In genomic region chr9:2014148-2014547, GRCh38 we compare ENCODE assay signal across 8 cellular contexts. TPM values are rescaled to one million over a fixed set of nuclear protein-coding genes. Genes with fewer than 3 reads are reported as not detected.
DNase-seq lines count a peak whose midpoint lies in the region; ATAC-seq, FAIRE-seq and TF ChIP-seq lines count a peak whose summit lies in the region.

No MANE protein-coding gene starts in this region.

- peaks cover 22% of the 10 kb centered on the region for H3K4me1 ChIP-seq in DOHH2 (ENCODE audit: control insufficient read depth, low read length)
- peaks cover 15% of the 10 kb centered on the region for H3K4me1 ChIP-seq in PC-3 (ENCODE audit: insufficient read depth, low read length)
- peaks cover 19% of the 10 kb centered on the region for H3K4me1 ChIP-seq in endothelial cell of umbilical vein (ENCODE audit: control insufficient read depth, extremely low read depth, insufficient read depth, low read length)
- H3K4me1 ChIP-seq in ovary (ENCODE audit: insufficient read depth), result peaks cover 2% of the 10 kb centered on the region

- H3K4me3 ChIP-seq in DOHH2 (ENCODE audit: low read length) (peak overlapping the region; percentile 85), PC-3 (ENCODE audit: low read length) (peak overlapping the region; percentile 84), endothelial cell of umbilical vein (replicated peaks in 1 of 3; ENCODE audit: insufficient read depth in 1 of 3, low read depth in 1 of 3, low read length in 3 of 3) (peak overlapping the region; percentile 29 to 86 (median 86)), ovary (peak overlapping the region; percentile 69), lower leg skin (ENCODE audit: low read depth, poor library complexity, severe bottlenecking) (no peak overlapping the region)

- ATAC-seq in PC-3 (no peak), HG03280 (IDR thresholded peaks at IDR 0.05; ENCODE audit: unreplicated experiment) (no peak)

- TF ChIP-seq CTCF in DOHH2 (IDR thresholded peaks at IDR 0.05; ENCODE audit: low read depth, low read length, poor library complexity, severe bottlenecking) (no peak), PC-3 (conservative IDR thresholded peaks at IDR 0.05; ENCODE audit: low read depth, low read length) (no peak), endothelial cell of umbilical vein (IDR thresholded peaks at IDR 0.05; ENCODE audit: extremely low read depth in 1 of 2, insufficient read depth in 1 of 2, low read depth in 1 of 2, low read length in 2 of 2) (no peak), ovary (IDR thresholded peaks at IDR 0.05) (no peak), lower leg skin (IDR thresholded peaks at IDR 0.05) (no peak)

- H3K9me1 ChIP-seq in endothelial cell of umbilical vein (replicated peaks; ENCODE audit: control insufficient read depth, extremely low read depth, insufficient read depth, low read length), result no peaks in the 10 kb centered on the region

- TF ChIP-seq EP300 in ovary (IDR thresholded peaks at IDR 0.05), result no peak

- CTCF ChIA-PET in PC-3 (lab: Charles Lee), result interaction anchor here (0.6 kb wide), 1 partner anchor 533 kb away, joined by 3 read pairs; no protein-coding TSS in a partner anchor
- CTCF ChIA-PET in endothelial cell of umbilical vein (lab: Charles Lee), result interaction anchor here (1.2 kb wide), 1 partner anchor 73 kb away, joined by 10 read pairs; no protein-coding TSS in a partner anchor

- H4K20me1 ChIP-seq in DOHH2 (ENCODE audit: control insufficient read depth, insufficient read depth, low read depth, low read length), result peaks cover 11% of the 10 kb centered on the region; the same call in 1 of the 2 replicates
- H4K20me1 ChIP-seq in PC-3 (ENCODE audit: low read length), result no peaks in the 10 kb centered on the region
- no peaks in the 10 kb centered on the region for H4K20me1 ChIP-seq in endothelial cell of umbilical vein (replicated peaks; ENCODE audit: control insufficient read depth, extremely low read depth, insufficient read depth, low read length)

- H3K9ac ChIP-seq in PC-3 (ENCODE audit: low read length) (peak overlapping the region; percentile 55; the same call in 1 of the 2 replicates), endothelial cell of umbilical vein (replicated peaks; ENCODE audit: extremely low read depth, insufficient read depth, low read length) (peak overlapping the region; percentile 75)

- H3K36me3 ChIP-seq in DOHH2 (ENCODE audit: control insufficient read depth, low read length), result peaks cover 6% of the 10 kb centered on the region; the same call in 1 of the 2 replicates
- H3K36me3 ChIP-seq in PC-3 (ENCODE audit: low read depth, low read length), result no peaks in the 10 kb centered on the region
- H3K36me3 ChIP-seq in endothelial cell of umbilical vein (ENCODE audit: control insufficient read depth in 2 of 2, extremely low read depth in 1 of 2, insufficient read depth in 2 of 2, low read length in 2 of 2), result no peaks in the 10 kb centered on the region
- H3K36me3 ChIP-seq in ovary, result no peaks in the 10 kb centered on the region

- H3K79me2 ChIP-seq in DOHH2 (ENCODE audit: control insufficient read depth, low read length) (peaks cover 35% of the 10 kb centered on the region), PC-3 (ENCODE audit: low read length) (peaks cover 15% of the 10 kb centered on the region), endothelial cell of umbilical vein (ENCODE audit: control insufficient read depth, insufficient read depth, low read length) (peaks cover 14% of the 10 kb centered on the region)

- no peaks in the 10 kb centered on the region for H3K9me3 ChIP-seq in DOHH2 (ENCODE audit: control insufficient read depth, insufficient read depth, low read length)
- H3K9me3 ChIP-seq in PC-3 (ENCODE audit: low read length), result no peaks in the 10 kb centered on the region
- no peaks in the 10 kb centered on the region for H3K9me3 ChIP-seq in endothelial cell of umbilical vein (replicated peaks; ENCODE audit: control insufficient read depth, insufficient read depth, low read length)
- H3K9me3 ChIP-seq in ovary, result no peaks in the 10 kb centered on the region

- 1 to 2% (median 2%) methylated on average over 12 of the region's 12 CpGs for WGBS in ovary, 3 donors
- WGBS in lower leg skin, 2 donors, result 5 to 6% methylated on average over 12 of the region's 12 CpGs

- no peak for DNase-seq in PC-3
- DNase-seq in endothelial cell of umbilical vein (ENCODE audit: low read depth, low spot score), result no peak
- peak in 3 of 5 donors; percentile 23 to 41 (median 31) for DNase-seq in ovary
- DNase-seq in epidermal melanocyte (ENCODE audit: insufficient read length, low spot score), result no peak
- no peak for DNase-seq in NCI-H446 treated with DMSO at 0.1 percent for 48 hours (lab: John Stamatoyannopoulos, UW)
- no peak for DNase-seq in lower leg skin (ENCODE audit: low spot score in 2 of 2)

- H3K27ac ChIP-seq in DOHH2 (ENCODE audit: low read depth, low read length), result peak overlapping the region; percentile 50; the same call in 1 of the 2 replicates
- no peak overlapping the region for H3K27ac ChIP-seq in PC-3 (ENCODE audit: low read length)
- H3K27ac ChIP-seq in endothelial cell of umbilical vein (ENCODE audit: insufficient read depth, low read depth, low read length), result peak overlapping the region; percentile 31
- peak overlapping the region; percentile 70 to 98 for H3K27ac ChIP-seq in ovary

- no peak for FAIRE-seq in endothelial cell of umbilical vein (lab: Jason Lieb, UNC)

- peak overlapping the region; percentile 93 for H2AFZ ChIP-seq in PC-3 (ENCODE audit: low read length)
- peak overlapping the region; percentile 97 for H2AFZ ChIP-seq in endothelial cell of umbilical vein (ENCODE audit: low read depth, low read length)

- BruUV-seq in PC-3 (replicated peaks; lab: Mats Ljungman, UMichigan), result no TSS peak
- BruUV-seq in endothelial cell of umbilical vein (replicated peaks; lab: Mats Ljungman, UMichigan), result no TSS peak

- intact Hi-C loops in PC-3 (cut with micrococcal nuclease) (loop anchor here (10.0 kb wide), 1 partner anchor 141 kb away; no protein-coding TSS in a partner anchor), endothelial cell of umbilical vein (cut with micrococcal nuclease) (no loop called here), ovary (cut with DNase I) (loop anchor here in 2 of 4 donors (10.0 kb wide), 2 partner anchors 111 to 411 kb away; no protein-coding TSS in a partner anchor), lower leg skin (cut with DNase I; ENCODE audit: low total_unique reads) (no loop called here)

- peak overlapping the region; percentile 69 for H3K4me2 ChIP-seq in DOHH2 (ENCODE audit: low read length)
- peak overlapping the region; percentile 94 for H3K4me2 ChIP-seq in PC-3 (ENCODE audit: low read length)
- peak overlapping the region; percentile 93 for H3K4me2 ChIP-seq in endothelial cell of umbilical vein (ENCODE audit: insufficient read depth, low read length)

- no peaks in the 10 kb centered on the region for H3K27me3 ChIP-seq in DOHH2 (ENCODE audit: control insufficient read depth, low read length)
- no peaks in the 10 kb centered on the region for H3K27me3 ChIP-seq in PC-3 (ENCODE audit: low read length)
- H3K27me3 ChIP-seq in endothelial cell of umbilical vein (ENCODE audit: control insufficient read depth in 2 of 2, insufficient read depth in 2 of 2, low read length in 2 of 2), result peaks cover 2 to 6% of the 10 kb centered on the region in 2 experiments
- H3K27me3 ChIP-seq in ovary, result no peaks in the 10 kb centered on the region

- POLR2A ChIA-PET in PC-3 (lab: Charles Lee; ENCODE audit: unreplicated experiment), result no interaction called here
- POLR2A ChIA-PET in endothelial cell of umbilical vein (lab: Charles Lee), result interaction anchor here (1.5 kb wide), 1 partner anchor 40 kb away, joined by 4 read pairs; no protein-coding TSS in a partner anchor

- peaks cover 4% of the 10 kb centered on the region for H3F3A ChIP-seq in DOHH2 (ENCODE audit: control insufficient read depth, insufficient read depth)
- no peaks in the 10 kb centered on the region for H3F3A ChIP-seq in PC-3 (ENCODE audit: low read length, unreplicated experiment)

- H3K9me2 ChIP-seq in DOHH2 (replicated peaks; ENCODE audit: control insufficient read depth, low read length) (no peaks in the 10 kb centered on the region), PC-3 (replicated peaks; ENCODE audit: low read length) (no peaks in the 10 kb centered on the region)

- TF ChIP-seq POLR2A in endothelial cell of umbilical vein (IDR thresholded peaks at IDR 0.05; ENCODE audit: low read depth, low read length) (no peak), ovary (IDR thresholded peaks at IDR 0.05) (no peak), lower leg skin (IDR thresholded peaks at IDR 0.05) (no peak)

- dilution Hi-C loops in endothelial cell of umbilical vein (cut with MboI; ENCODE audit: extremely low pct_ligation_motif_present, low sequenced_read_pairs), result no loop called here

TF ChIP-seq in endothelial cell of umbilical vein, 7 proteins besides CTCF, POLR2A, EP300 and RAD21:
- no peak for TF ChIP-seq EZH2 (IDR thresholded peaks at IDR 0.05; ENCODE audit: borderline replicate concordance, low read depth, low read length, severe bottlenecking)
TF ChIP-seq in endothelial cell of umbilical vein: peak in this region for 0.

RNA-seq across cellular contexts. Expression of gene SMARCA2, which starts 1.0 kb away (rescaled TPM):
- total RNA-seq in PC-3 (2014; rRNA removed) (27.9 and 36.4 TPM in 2 replicates), endothelial cell of umbilical vein (79.9 TPM in 2 replicates), ovary (100 to 1,000 TPM; 153 to 404 (median 199) TPM), lower leg skin (100 to 1,000 TPM; 111 to 130 (median 114) TPM)
- polyA plus RNA-seq in endothelial cell of umbilical vein (45.8 and 54.5 TPM in 2 replicates), ovary (100 to 1,000 TPM; 108 to 270 TPM)
- 29.7 and 34.8 TPM in 2 replicates for polyA plus RNA-seq in endothelial cell of umbilical vein (2011; cell fraction: cytosol; rRNA removed)
- polyA plus RNA-seq in endothelial cell of umbilical vein (2011; cell fraction: nucleus; rRNA removed), result 54.4 and 61.9 TPM in 2 replicates
- 42.9 and 46.1 TPM in 2 replicates for polyA plus RNA-seq in endothelial cell of umbilical vein (2012)
- 134 and 153 TPM in 2 replicates for polyA minus RNA-seq in endothelial cell of umbilical vein
- polyA minus RNA-seq in endothelial cell of umbilical vein (2011; cell fraction: cytosol; rRNA and poly(A)+ RNA removed), result 33.7 TPM
- 158 and 170 TPM in 2 replicates for polyA minus RNA-seq in endothelial cell of umbilical vein (2011; cell fraction: nucleus; rRNA and poly(A)+ RNA removed)

Comparison
In these comparisons a context has a peak if more than half of its experiments do, and no peak if none do; other contexts are left out.
1. DNase-seq: peak in ovary (3 of 5); none in PC-3 (single experiment), endothelial cell of umbilical vein (single experiment), epidermal melanocyte (single experiment), NCI-H446 treated with DMSO at 0.1 percent for 48 hours (single experiment) and lower leg skin (0 of 2).
2. Peak in every context shown above with its lines, with median percentiles within 50 percentile points of each other: H3K4me2 ChIP-seq.